ENCODE assay signal across 12 cellular contexts in the genomic region with DNA sequence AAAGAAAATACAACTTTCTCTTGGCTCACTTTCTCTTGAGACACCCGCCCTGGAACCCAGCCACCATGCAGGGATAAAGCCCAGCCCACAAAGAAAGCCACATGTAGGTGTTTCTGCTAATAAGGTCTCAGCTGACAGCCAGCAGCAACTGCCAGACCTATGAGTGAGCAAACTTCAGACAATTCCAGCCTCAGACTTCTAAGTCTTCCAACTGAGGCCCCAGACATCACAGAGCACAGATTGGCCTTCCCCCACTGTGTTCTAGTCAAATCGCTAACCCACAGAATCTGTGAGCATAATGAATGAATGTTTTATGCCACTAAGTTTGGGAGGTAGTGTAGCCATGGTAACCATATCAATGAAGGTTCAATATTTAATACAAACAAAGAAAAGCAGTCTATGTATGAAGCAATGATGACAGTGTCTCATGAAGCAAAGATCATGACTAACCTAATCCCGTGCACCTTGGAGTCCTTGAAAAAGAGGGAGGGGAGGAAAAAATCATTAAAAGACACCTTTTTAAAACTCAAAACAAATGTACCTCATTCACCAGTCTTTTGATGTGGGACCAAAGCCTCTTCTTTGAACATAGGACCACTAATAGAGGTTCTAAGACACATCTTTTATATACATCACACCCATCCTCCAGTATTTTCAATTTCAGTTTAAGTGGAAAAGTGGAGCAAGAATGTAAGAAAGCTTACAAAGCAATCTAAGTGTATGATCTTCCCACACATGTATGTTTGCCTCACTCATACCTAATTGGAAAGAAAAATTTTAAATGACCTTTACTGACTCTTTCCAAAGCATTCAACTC. TPM values are rescaled to one million over a fixed set of nuclear protein-coding genes. Genes with fewer than 3 reads are reported as not detected.
DNase-seq lines count a peak whose midpoint lies in the region; ATAC-seq, FAIRE-seq and TF ChIP-seq lines count a peak whose summit lies in the region.
"Had no signal": no experiment of that assay in that cellular context is flagged by ENCODE, and none has a peak within 500 bp of the region (broad histone marks: within the 10 kb centered on the region; RNA-seq: fewer than 3 reads in every experiment).

No MANE protein-coding gene starts in this region.

- H2AFZ ChIP-seq in Loucy (ENCODE audit: low read length) (no peak overlapping the region), astrocyte (ENCODE audit: low read depth, low read length) (no peak overlapping the region), PC-3 (ENCODE audit: low read length) (no peak overlapping the region)

- peaks cover 17% of the 10 kb centered on the region for H3K4me1 Mint-ChIP-seq in astrocyte (ENCODE audit: low read depth, unreplicated experiment)

- H3K27me3 Mint-ChIP-seq in astrocyte (ENCODE audit: low read depth, unreplicated experiment) = no peaks in the 10 kb centered on the region
- H3K27me3 Mint-ChIP-seq: memory B cell had no signal

- H3K4me3 ChIP-seq in Loucy (ENCODE audit: low read length, poor library complexity, severe bottlenecking) (peak overlapping the region; percentile 32), astrocyte (ENCODE audit: insufficient read depth, low read depth, low read length) (no peak overlapping the region), small intestine (ENCODE audit: low read depth in 1 of 2, low read length in 2 of 2) (no peak overlapping the region), PC-3 (ENCODE audit: low read length) (no peak overlapping the region), colonic mucosa (no peak overlapping the region)

- H3K9me2 ChIP-seq in Loucy (replicated peaks; ENCODE audit: low read depth, low read length) (no peaks in the 10 kb centered on the region), PC-3 (replicated peaks; ENCODE audit: low read length) (no peaks in the 10 kb centered on the region)

- DNase-seq in astrocyte (ENCODE audit: low read depth) (peak; percentile 94), small intestine (peak; percentile 55), PC-3 (no peak), DMS53 treated with DMSO at 0.1 percent for 48 hours (lab: John Stamatoyannopoulos, UW; ENCODE audit: unreplicated experiment) (no peak), DMS79 treated with DMSO at 0.1 percent for 48 hours (lab: John Stamatoyannopoulos, UW) (no peak), colonic mucosa (no peak)
- DNase-seq: EL, RPMI8226 had no signal

- H3K79me2 ChIP-seq in Loucy (ENCODE audit: insufficient read depth, low read length) = peaks cover 38% of the 10 kb centered on the region
- peaks cover 15% of the 10 kb centered on the region for H3K79me2 ChIP-seq in astrocyte (ENCODE audit: insufficient read depth, low read length)
- peaks cover 5% of the 10 kb centered on the region for H3K79me2 ChIP-seq in PC-3 (ENCODE audit: low read length)

- CTCF ChIA-PET in PC-3 (lab: Charles Lee) = no interaction called here

- no peaks in the 10 kb centered on the region for H3K36me3 Mint-ChIP-seq in astrocyte (ENCODE audit: low read depth, unreplicated experiment)

- H3K36me3 ChIP-seq in Loucy (ENCODE audit: insufficient read depth, low read length) (no peaks in the 10 kb centered on the region), astrocyte (ENCODE audit: insufficient read depth, low read length) (no peaks in the 10 kb centered on the region), small intestine (ENCODE audit: control insufficient read depth in 2 of 2, insufficient read depth in 2 of 2, low read length in 2 of 2) (peaks cover 0 to 4% of the 10 kb centered on the region in 2 donors), PC-3 (ENCODE audit: low read depth, low read length) (no peaks in the 10 kb centered on the region; the same call in 1 of the 2 replicates), colonic mucosa (no peaks in the 10 kb centered on the region)

- WGBS in small intestine, 3 donors = 9 to 47% (median 31%) methylated on average over 3 of the region's 3 CpGs

- no peak overlapping the region for H3K4me3 Mint-ChIP-seq in astrocyte (ENCODE audit: unreplicated experiment)
- H3K4me3 Mint-ChIP-seq: memory B cell had no signal

- no peak for TF ChIP-seq CTCF in Loucy (conservative IDR thresholded peaks at IDR 0.05; ENCODE audit: low read length)
- TF ChIP-seq CTCF in astrocyte (IDR thresholded peaks at IDR 0.05; ENCODE audit: insufficient read depth, low read depth, low read length) = no peak
- TF ChIP-seq CTCF in PC-3 (conservative IDR thresholded peaks at IDR 0.05; ENCODE audit: low read depth, low read length) = no peak
- TF ChIP-seq CTCF in colonic mucosa (IDR thresholded peaks at IDR 0.05) = no peak

- H3K4me2 ChIP-seq in Loucy (ENCODE audit: low read depth, low read length, poor library complexity, severe bottlenecking) (peak overlapping the region; percentile 55), astrocyte (ENCODE audit: low read length) (peak overlapping the region; percentile 40), PC-3 (ENCODE audit: low read length) (no peak overlapping the region)

- H4K20me1 ChIP-seq in Loucy (ENCODE audit: insufficient read depth, low read length, poor library complexity, severe bottlenecking) (peaks cover 13% of the 10 kb centered on the region), astrocyte (ENCODE audit: insufficient read depth, low read length) (peaks cover 9% of the 10 kb centered on the region), PC-3 (ENCODE audit: low read length) (no peaks in the 10 kb centered on the region)

- H3K27ac ChIP-seq in astrocyte (ENCODE audit: low read depth, low read length) (peak overlapping the region; percentile 77), small intestine (ENCODE audit: low read depth in 1 of 2, low read length in 1 of 2) (peak overlapping the region in 1 of 2 donors; percentile 11), PC-3 (ENCODE audit: low read length) (no peak overlapping the region), colonic mucosa (no peak overlapping the region)

- H3F3A ChIP-seq in Loucy (ENCODE audit: low read depth) = no peaks in the 10 kb centered on the region
- no peaks in the 10 kb centered on the region for H3F3A ChIP-seq in PC-3 (ENCODE audit: low read length, unreplicated experiment)

- no peaks in the 10 kb centered on the region for H3K9me3 ChIP-seq in Loucy (ENCODE audit: insufficient read depth, low read depth, low read length)
- no peaks in the 10 kb centered on the region for H3K9me3 ChIP-seq in astrocyte (ENCODE audit: insufficient read depth, low read depth, low read length)
- no peaks in the 10 kb centered on the region for H3K9me3 ChIP-seq in small intestine (ENCODE audit: control insufficient read depth, low read depth)
- no peaks in the 10 kb centered on the region for H3K9me3 ChIP-seq in PC-3 (ENCODE audit: low read length)
- H3K9me3 ChIP-seq in colonic mucosa = no peaks in the 10 kb centered on the region

- peak overlapping the region; percentile 91 for H3K27ac Mint-ChIP-seq in astrocyte (ENCODE audit: unreplicated experiment)
- H3K27ac Mint-ChIP-seq: memory B cell had no signal

- FAIRE-seq in astrocyte (lab: Jason Lieb, UNC) (no peak), small intestine (lab: Jason Lieb, UNC) (no peak)

- ATAC-seq in GM19351 (IDR thresholded peaks at IDR 0.05; ENCODE audit: unreplicated experiment) (peak; percentile 71), PC-3 (no peak)
- ATAC-seq: HCT116 had no signal

- peak overlapping the region; percentile 19 for H3K9ac ChIP-seq in Loucy (ENCODE audit: low read depth, low read length, poor library complexity, severe bottlenecking)
- H3K9ac ChIP-seq in astrocyte (ENCODE audit: low read length) = peak overlapping the region; percentile 36
- H3K9ac ChIP-seq in PC-3 (ENCODE audit: low read length) = no peak overlapping the region
- H3K9ac ChIP-seq in colonic mucosa (ENCODE audit: low read depth in 2 of 2, low read length in 2 of 2) = no peak overlapping the region

- no peaks in the 10 kb centered on the region for H3K27me3 ChIP-seq in Loucy (ENCODE audit: insufficient read depth, low read length, poor library complexity, severe bottlenecking)
- no peaks in the 10 kb centered on the region for H3K27me3 ChIP-seq in astrocyte (ENCODE audit: insufficient read depth, low read length)
- H3K27me3 ChIP-seq in small intestine (ENCODE audit: control insufficient read depth in 2 of 2, insufficient read depth in 2 of 2, low read length in 2 of 2) = no peaks in the 10 kb centered on the region
- H3K27me3 ChIP-seq in PC-3 (ENCODE audit: low read length) = no peaks in the 10 kb centered on the region
- H3K27me3 ChIP-seq in colonic mucosa = no peaks in the 10 kb centered on the region

- intact Hi-C loops in PC-3 (cut with micrococcal nuclease) (no loop called here), colonic mucosa (cut with DNase I) (no loop called here)

- H3K4me1 ChIP-seq in Loucy (ENCODE audit: insufficient read depth, low read length, poor library complexity, severe bottlenecking) = peaks cover 22% of the 10 kb centered on the region
- peaks cover 13% of the 10 kb centered on the region for H3K4me1 ChIP-seq in astrocyte (ENCODE audit: insufficient read depth, low read length)
- no peaks in the 10 kb centered on the region for H3K4me1 ChIP-seq in small intestine (ENCODE audit: control insufficient read depth in 2 of 2, insufficient read depth in 1 of 2, low read depth in 1 of 2, low read length in 1 of 2)
- H3K4me1 ChIP-seq in PC-3 (ENCODE audit: insufficient read depth, low read length) = 0 out of 2 replicates have a peak, but pooled peaks cover 3% of the 10 kb centered on the region
- H3K4me1 ChIP-seq in colonic mucosa = no peaks in the 10 kb centered on the region

- BruUV-seq in PC-3 (replicated peaks; lab: Mats Ljungman, UMichigan) = no TSS peak

- no peaks in the 10 kb centered on the region for H3K9me3 Mint-ChIP-seq in astrocyte (ENCODE audit: unreplicated experiment)
- H3K9me3 Mint-ChIP-seq: memory B cell had no signal

- POLR2A ChIA-PET in PC-3 (lab: Charles Lee; ENCODE audit: unreplicated experiment) = no interaction called here

RNA-seq across cellular contexts. Expression of gene MRPS31, which starts 6.2 kb away (rescaled TPM):
- total RNA-seq in astrocyte (15.1 and 17.0 TPM in 2 replicates), PC-3 (2014; rRNA removed) (13.3 and 14.6 TPM in 2 replicates), colonic mucosa (10 to 100 TPM; 18.1 to 21.7 TPM)
- polyA plus RNA-seq in small intestine = 10 to 100 TPM; 19.2 to 23.3 (median 22.5) TPM

RNA-seq across cellular contexts. Expression of gene SLC25A15, which starts 24.6 kb away (rescaled TPM):
- total RNA-seq in astrocyte = 11.7 and 12.2 TPM in 2 replicates
- polyA plus RNA-seq in small intestine = 10 to 100 TPM; 23.2 to 42.0 (median 24.0) TPM
- total RNA-seq in PC-3 (2014; rRNA removed) = 20.6 and 22.0 TPM in 2 replicates
- total RNA-seq in colonic mucosa = 10 to 100 TPM in 1 of 2 donors, 1 to 10 TPM in 1; 6.8 to 14.5 TPM

Comparison
In these comparisons a context has a peak if more than half of its experiments do, and no peak if none do; other contexts are left out.
1. H3K9ac ChIP-seq: peak in Loucy (single experiment) and astrocyte (single experiment); none in PC-3 (single experiment) and colonic mucosa (0 of 2).
2. DNase-seq: peak in astrocyte (single experiment) and small intestine (single experiment); none in PC-3 (single experiment), DMS53 treated with DMSO at 0.1 percent for 48 hours (single experiment), DMS79 treated with DMSO at 0.1 percent for 48 hours (single experiment) and colonic mucosa (single experiment).